ENCODE assay signal across 1 cellular context in the genomic region with DNA sequence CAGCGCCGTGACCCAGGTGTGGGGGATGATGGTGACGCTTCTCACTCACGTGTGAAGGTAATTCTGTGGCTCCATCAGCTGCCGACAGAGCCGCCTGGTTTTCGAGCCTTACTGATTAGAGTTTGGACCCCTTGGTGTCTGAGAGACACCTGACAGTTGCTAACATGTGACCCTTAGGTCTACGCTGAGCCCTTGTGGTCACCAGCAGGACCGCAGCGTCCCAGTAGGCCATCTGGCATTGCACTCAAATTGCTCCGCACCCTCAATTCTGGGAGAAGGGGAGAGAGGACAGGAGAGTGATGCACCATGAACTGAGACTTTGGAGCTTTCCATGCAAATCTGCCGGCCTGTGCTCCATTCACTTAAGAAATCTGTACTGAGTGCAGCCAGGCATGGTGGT.
TF ChIP-seq lines count a peak whose summit lies in the region.

No MANE protein-coding gene starts in this region.

TF ChIP-seq in WTC11, 78 proteins besides CTCF, POLR2A, EP300 and RAD21:
- TF ChIP-seq ATF1 (CRISPR knock-in tag; IDR thresholded peaks at IDR 0.05) (no peak), JUN (CRISPR knock-in tag; IDR thresholded peaks at IDR 0.05) (no peak), NFE2L1 (CRISPR knock-in tag; IDR thresholded peaks at IDR 0.05) (no peak), CBFB (CRISPR knock-in tag; IDR thresholded peaks at IDR 0.05; ENCODE audit: low read depth) (no peak), ZNF317 (CRISPR knock-in tag; IDR thresholded peaks at IDR 0.05; ENCODE audit: borderline replicate concordance, low read depth) (no peak)
- TF ChIP-seq, protein P1, sequence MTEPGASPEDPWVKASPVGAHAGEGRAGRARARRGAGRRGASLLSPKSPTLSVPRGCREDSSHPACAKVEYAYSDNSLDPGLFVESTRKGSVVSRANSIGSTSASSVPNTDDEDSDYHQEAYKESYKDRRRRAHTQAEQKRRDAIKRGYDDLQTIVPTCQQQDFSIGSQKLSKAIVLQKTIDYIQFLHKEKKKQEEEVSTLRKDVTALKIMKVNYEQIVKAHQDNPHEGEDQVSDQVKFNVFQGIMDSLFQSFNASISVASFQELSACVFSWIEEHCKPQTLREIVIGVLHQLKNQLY (CRISPR knock-in tag; IDR thresholded peaks at IDR 0.05) = no peak
- TF ChIP-seq, protein P2, sequence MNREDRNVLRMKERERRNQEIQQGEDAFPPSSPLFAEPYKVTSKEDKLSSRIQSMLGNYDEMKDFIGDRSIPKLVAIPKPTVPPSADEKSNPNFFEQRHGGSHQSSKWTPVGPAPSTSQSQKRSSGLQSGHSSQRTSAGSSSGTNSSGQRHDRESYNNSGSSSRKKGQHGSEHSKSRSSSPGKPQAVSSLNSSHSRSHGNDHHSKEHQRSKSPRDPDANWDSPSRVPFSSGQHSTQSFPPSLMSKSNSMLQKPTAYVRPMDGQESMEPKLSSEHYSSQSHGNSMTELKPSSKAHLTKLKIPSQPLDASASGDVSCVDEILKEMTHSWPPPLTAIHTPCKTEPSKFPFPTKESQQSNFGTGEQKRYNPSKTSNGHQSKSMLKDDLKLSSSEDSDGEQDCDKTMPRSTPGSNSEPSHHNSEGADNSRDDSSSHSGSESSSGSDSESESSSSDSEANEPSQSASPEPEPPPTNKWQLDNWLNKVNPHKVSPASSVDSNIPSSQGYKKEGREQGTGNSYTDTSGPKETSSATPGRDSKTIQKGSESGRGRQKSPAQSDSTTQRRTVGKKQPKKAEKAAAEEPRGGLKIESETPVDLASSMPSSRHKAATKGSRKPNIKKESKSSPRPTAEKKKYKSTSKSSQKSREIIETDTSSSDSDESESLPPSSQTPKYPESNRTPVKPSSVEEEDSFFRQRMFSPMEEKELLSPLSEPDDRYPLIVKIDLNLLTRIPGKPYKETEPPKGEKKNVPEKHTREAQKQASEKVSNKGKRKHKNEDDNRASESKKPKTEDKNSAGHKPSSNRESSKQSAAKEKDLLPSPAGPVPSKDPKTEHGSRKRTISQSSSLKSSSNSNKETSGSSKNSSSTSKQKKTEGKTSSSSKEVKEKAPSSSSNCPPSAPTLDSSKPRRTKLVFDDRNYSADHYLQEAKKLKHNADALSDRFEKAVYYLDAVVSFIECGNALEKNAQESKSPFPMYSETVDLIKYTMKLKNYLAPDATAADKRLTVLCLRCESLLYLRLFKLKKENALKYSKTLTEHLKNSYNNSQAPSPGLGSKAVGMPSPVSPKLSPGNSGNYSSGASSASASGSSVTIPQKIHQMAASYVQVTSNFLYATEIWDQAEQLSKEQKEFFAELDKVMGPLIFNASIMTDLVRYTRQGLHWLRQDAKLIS (CRISPR knock-in tag; IDR thresholded peaks at IDR 0.05; ENCODE audit: borderline replicate concordance) = no peak
TF ChIP-seq in WTC11: peak in this region for 0.
